8 cellular contexts compared by ENCODE assay signal in genomic region chr11:44911031-44911814, GRCh38. TPM values are rescaled to one million over a fixed set of nuclear protein-coding genes. Genes with fewer than 3 reads are reported as not detected.
DNase-seq lines count a peak whose midpoint lies in the region; ATAC-seq and TF ChIP-seq lines count a peak whose summit lies in the region.

No MANE protein-coding gene starts in this region.

- 0 out of 2 replicates have a peak, but pooled peaks cover 3% of the 10 kb centered on the region for H3F3A ChIP-seq in GM23338 (replicated peaks; ENCODE audit: low read depth)

- H3K27ac Mint-ChIP-seq in GM23338 (no peak overlapping the region), T-helper 17 cell (peak overlapping the region; percentile 39)

- H3K9me3 Mint-ChIP-seq in GM23338, result no peaks in the 10 kb centered on the region

- ATAC-seq in GM23338, result peak; percentile 83
- ATAC-seq in T-helper 17 cell, result peak; percentile 84
- peak; percentile 78 to 83 for ATAC-seq in right cardiac atrium

- H3K79me2 ChIP-seq in GM23338 (replicated peaks; ENCODE audit: insufficient read depth), result no peaks in the 10 kb centered on the region

- TF ChIP-seq CTCF in GM23338 (conservative IDR thresholded peaks at IDR 0.05; ENCODE audit: low read depth in 2 of 2), result peak; percentile 75 to 92

- H3K27me3 Mint-ChIP-seq in GM23338 (ENCODE audit: insufficient read depth, low read depth, poor library complexity) (peaks cover 8% of the 10 kb centered on the region), T-helper 17 cell (no peaks in the 10 kb centered on the region)

- H2AFZ ChIP-seq in GM23338, result peak overlapping the region; percentile 60; the same call in 1 of the 2 replicates

- H3K9me2 ChIP-seq in GM23338 (ENCODE audit: insufficient read depth), result no peaks in the 10 kb centered on the region

- H3K36me3 Mint-ChIP-seq in GM23338 (ENCODE audit: low read depth) (no peaks in the 10 kb centered on the region), T-helper 17 cell (ENCODE audit: low read depth) (peaks cover 4% of the 10 kb centered on the region)

- 21% methylated on average over 24 of the region's 24 CpGs for WGBS in right cardiac atrium

- peak overlapping the region; percentile 42; the same call in 2 of the 3 replicates for H3K4me3 Mint-ChIP-seq in GM23338
- no peak overlapping the region for H3K4me3 Mint-ChIP-seq in T-helper 17 cell

- H3K27me3 ChIP-seq in GM23338 (ENCODE audit: insufficient read depth) (no peaks in the 10 kb centered on the region), right cardiac atrium (ENCODE audit: control insufficient read depth, insufficient read depth) (no peaks in the 10 kb centered on the region)

- H3K4me1 Mint-ChIP-seq in GM23338, result peaks cover 37% of the 10 kb centered on the region
- H3K4me1 Mint-ChIP-seq in T-helper 17 cell, result peaks cover 17% of the 10 kb centered on the region

- DNase-seq in CD1c-positive myeloid dendritic cell (ENCODE audit: extremely low spot score), result peak; percentile 90
- DNase-seq in GM23338 (ENCODE audit: low spot score), result peak; percentile 99
- DNase-seq in NCI-H146 (lab: John Stamatoyannopoulos, UW), result peak; percentile 79
- peak; percentile 54 to 78 (median 66) for DNase-seq in T-helper 17 cell
- peak; percentile 19 to 95 (median 72) for DNase-seq in amygdala (lab: John Stamatoyannopoulos, UW)
- peak; percentile 85 to 91 (median 87) for DNase-seq in right cardiac atrium
- peak; percentile 61 for DNase-seq in renal cortical epithelial cell (ENCODE audit: low read depth)
- no peak for DNase-seq in GOT3 (lab: John Stamatoyannopoulos, UW)

- H3K9me3 ChIP-seq in T-helper 17 cell (ENCODE audit: control insufficient read depth, low read length, poor library complexity, severe bottlenecking) (no peaks in the 10 kb centered on the region), right cardiac atrium (ENCODE audit: control insufficient read depth, low read length) (no peaks in the 10 kb centered on the region)

- intact Hi-C loops in right cardiac atrium (cut with DNase I), result loop anchor here (1.0 to 10.0 kb wide), 6 partner anchors 184 to 356 kb away; partner anchors contain the start of genes TSPAN18 (in 2 of the 4) and CD82 (in 1 of the 4)

- H3K4me1 ChIP-seq in GM23338 (ENCODE audit: insufficient read depth), result peaks cover 13% of the 10 kb centered on the region; the same call in 1 of the 2 replicates
- peaks cover 2% of the 10 kb centered on the region for H3K4me1 ChIP-seq in right cardiac atrium (ENCODE audit: control insufficient read depth, insufficient read depth, low read length)

- H3K4me2 ChIP-seq in GM23338, result peak overlapping the region; percentile 68

- peak overlapping the region; percentile 36; the same call in 1 of the 2 replicates for H3K4me3 ChIP-seq in GM23338
- no peak overlapping the region for H3K4me3 ChIP-seq in right cardiac atrium (ENCODE audit: low read length)

- H3K27ac ChIP-seq in GM23338 (ENCODE audit: low read depth) (no peak overlapping the region), right cardiac atrium (ENCODE audit: low read length) (peak overlapping the region; percentile 33)

- H4K20me1 ChIP-seq in GM23338 (replicated peaks; ENCODE audit: insufficient read depth), result no peaks in the 10 kb centered on the region

- no peaks in the 10 kb centered on the region for H3K36me3 ChIP-seq in GM23338 (ENCODE audit: insufficient read depth)

TF ChIP-seq in GM23338, 12 proteins besides CTCF, POLR2A, EP300 and RAD21 (continues in another document):
- TF ChIP-seq EZH2 (IDR thresholded peaks at IDR 0.05; ENCODE audit: low read depth, unreplicated experiment), result no peak
- TF ChIP-seq, protein P1, sequence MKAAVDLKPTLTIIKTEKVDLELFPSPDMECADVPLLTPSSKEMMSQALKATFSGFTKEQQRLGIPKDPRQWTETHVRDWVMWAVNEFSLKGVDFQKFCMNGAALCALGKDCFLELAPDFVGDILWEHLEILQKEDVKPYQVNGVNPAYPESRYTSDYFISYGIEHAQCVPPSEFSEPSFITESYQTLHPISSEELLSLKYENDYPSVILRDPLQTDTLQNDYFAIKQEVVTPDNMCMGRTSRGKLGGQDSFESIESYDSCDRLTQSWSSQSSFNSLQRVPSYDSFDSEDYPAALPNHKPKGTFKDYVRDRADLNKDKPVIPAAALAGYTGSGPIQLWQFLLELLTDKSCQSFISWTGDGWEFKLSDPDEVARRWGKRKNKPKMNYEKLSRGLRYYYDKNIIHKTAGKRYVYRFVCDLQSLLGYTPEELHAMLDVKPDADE (IDR thresholded peaks at IDR 0.05), result no peak
- TF ChIP-seq REST (IDR thresholded peaks at IDR 0.05; ENCODE audit: unreplicated experiment), result no peak
- no peak for TF ChIP-seq JUNB (IDR thresholded peaks at IDR 0.05; ENCODE audit: unreplicated experiment)
- no peak for TF ChIP-seq NANOG (IDR thresholded peaks at IDR 0.05; ENCODE audit: borderline replicate concordance)
- peak; percentile 45 for TF ChIP-seq CREB1 (CRISPR knock-in tag; IDR thresholded peaks at IDR 0.05; ENCODE audit: low read depth)

RNA-seq across cellular contexts. Expression of gene TP53I11, which starts 39.5 kb away (rescaled TPM):
- 33.4 and 43.9 TPM in 2 replicates for total RNA-seq in GM23338 (2014; rRNA removed; shearing (Covaris generic))
- polyA plus RNA-seq in GM23338 (2016; fragmentation: Nextera tagmentation; extraction: Ambion mirVana) (22.5 and 23.5 TPM in 2 replicates), right cardiac atrium (81.2 TPM)
- total RNA-seq in T-helper 17 cell (1 to 10 TPM; 1.8 to 3.9 TPM), right cardiac atrium (100 to 1,000 TPM in 1 of 4 donors, 10 to 100 TPM in 3; 50.9 to 105 (median 83.1) TPM), renal cortical epithelial cell (4.9 and 11.5 TPM in 2 replicates)
